ENCODE assay signal across 8 cellular contexts in genomic region chrX:40167240-40168182, GRCh38.
DNase-seq lines count a peak whose midpoint lies in the region; ATAC-seq and TF ChIP-seq lines count a peak whose summit lies in the region.

No MANE protein-coding gene starts in this region.

- no peak overlapping the region for H3K4me3 ChIP-seq in endocrine pancreas (ENCODE audit: control insufficient read depth, insufficient read depth, low read length)

- no peaks in the 10 kb centered on the region for H3K9me3 ChIP-seq in endocrine pancreas (ENCODE audit: control insufficient read depth, low read length)

- intact Hi-C loops in Calu3 (cut with micrococcal nuclease; ENCODE audit: unreplicated experiment), result loop anchor here (5.0 kb wide), 2 partner anchors 80 to 435 kb away; no protein-coding TSS in a partner anchor

- H3K27ac Mint-ChIP-seq in Calu3 (ENCODE audit: unreplicated experiment) (no peak overlapping the region), nephron (peak overlapping the region; percentile 53 to 85 (median 81))

- TF ChIP-seq CTCF in Calu3 (IDR thresholded peaks at IDR 0.05; ENCODE audit: unreplicated experiment) (no peak), nephron (IDR thresholded peaks at IDR 0.05; ENCODE audit: unreplicated experiment in 3 of 3) (no peak), GM10248 (IDR thresholded peaks at IDR 0.05; ENCODE audit: control extremely low read depth, extremely low read depth, low read depth, missing control alignments) (no peak)

- H3K36me3 Mint-ChIP-seq in Calu3 (ENCODE audit: insufficient read depth, unreplicated experiment), result peaks cover 6% of the 10 kb centered on the region
- H3K36me3 Mint-ChIP-seq in nephron (ENCODE audit: low read depth), result no peaks in the 10 kb centered on the region

- H3K4me1 Mint-ChIP-seq in Calu3 (ENCODE audit: low read depth, unreplicated experiment) (peaks cover 27% of the 10 kb centered on the region), nephron (peaks cover 65% of the 10 kb centered on the region)

- CTCF ChIA-PET in Calu3 (lab: Charles Lee) (interaction anchor here (1.1 kb wide), 1 partner anchor 9 kb away, joined by 6 read pairs; no protein-coding TSS in a partner anchor), GM10248 (lab: Yijun Ruan, JAX) (interaction anchor here (2.3 kb wide), 1 partner anchor 11 kb away, joined by 6 read pairs; no protein-coding TSS in a partner anchor)

- DNase-seq in Calu3, result no peak
- DNase-seq in NCI-H510A treated with DMSO at 0.1 percent for 48 hours (lab: John Stamatoyannopoulos, UW), result peak; percentile 49
- no peak for DNase-seq in DMS 273 treated with DMSO at 0.1 percent for 48 hours (lab: John Stamatoyannopoulos, UW)
- no peak for DNase-seq in GM10248 (ENCODE audit: extremely low spot score)

- BruUV-seq in Calu3 (replicated peaks; lab: Mats Ljungman, UMichigan), result no TSS peak

- H3K36me3 ChIP-seq in endocrine pancreas (ENCODE audit: control insufficient read depth, insufficient read depth, low read length), result no peaks in the 10 kb centered on the region

- no peak for ATAC-seq in HG03108 (IDR thresholded peaks at IDR 0.05; ENCODE audit: unreplicated experiment)
- no peak for ATAC-seq in HG03135 (IDR thresholded peaks at IDR 0.05; ENCODE audit: unreplicated experiment)

- H3K4me3 Mint-ChIP-seq in Calu3 (ENCODE audit: low read depth, unreplicated experiment), result peak overlapping the region; percentile 59
- peak overlapping the region; percentile 79 to 87 (median 81) for H3K4me3 Mint-ChIP-seq in nephron

- H3K27me3 ChIP-seq in endocrine pancreas (ENCODE audit: control insufficient read depth, insufficient read depth, low read length), result no peaks in the 10 kb centered on the region

- H3K27me3 Mint-ChIP-seq in Calu3 (ENCODE audit: unreplicated experiment) (peaks cover 9% of the 10 kb centered on the region), nephron (ENCODE audit: low read depth) (peaks cover 9% of the 10 kb centered on the region)

- H3K4me1 ChIP-seq in endocrine pancreas (ENCODE audit: control insufficient read depth, insufficient read depth, low read length), result peaks cover 3% of the 10 kb centered on the region

- H3K9ac ChIP-seq in endocrine pancreas (ENCODE audit: control insufficient read depth, insufficient read depth, low read length), result peak overlapping the region; percentile 41

- POLR2A ChIA-PET in GM10248 (lab: Yijun Ruan, JAX), result no interaction called here

- H3K9me3 Mint-ChIP-seq in Calu3 (ENCODE audit: low read depth, unreplicated experiment), result no peaks in the 10 kb centered on the region
- peaks cover 10% of the 10 kb centered on the region for H3K9me3 Mint-ChIP-seq in nephron
